ENCODE assay signal across 21 cellular contexts in genomic region chr11:66734215-66734614, GRCh38. TPM values are rescaled to one million over a fixed set of nuclear protein-coding genes. Genes with fewer than 3 reads are reported as not detected.
DNase-seq lines count a peak whose midpoint lies in the region; ATAC-seq, FAIRE-seq and TF ChIP-seq lines count a peak whose summit lies in the region.
"Had no signal": no experiment of that assay in that cellular context is flagged by ENCODE, and none has a peak within 500 bp of the region (broad histone marks: within the 10 kb centered on the region; RNA-seq: fewer than 3 reads in every experiment).

No MANE protein-coding gene starts in this region.

- H3K27ac ChIP-seq in HepG2 (ENCODE audit: extremely low read length, insufficient read depth, low read length): no peak overlapping the region
- H3K27ac ChIP-seq in Peyer's patch: no peak overlapping the region
- H3K27ac ChIP-seq in tibial artery: no peak overlapping the region

- H3K4me1 ChIP-seq in HepG2 (ENCODE audit: insufficient read depth, low read length) (peaks cover 10% of the 10 kb centered on the region), Peyer's patch (no peaks in the 10 kb centered on the region), tibial artery (no peaks in the 10 kb centered on the region)

- in situ Hi-C loops in HepG2 (cut with HindIII; ENCODE audit: extremely low pct_ligation_motif_present, low pct_unique_long_range_greater_than_20kb): no loop called here

- DNase-seq in HuH-7.5 (ENCODE audit: low spot score): peak; percentile 42
- DNase-seq in glutamatergic neuron: no peak
- no peak for DNase-seq in HepG2 (ENCODE audit: low spot score)
- DNase-seq in progenitor cell of endocrine pancreas (ENCODE audit: low spot score, unreplicated experiment): no peak
- DNase-seq in Peyer's patch: no peak
- DNase-seq in tibial artery: no peak
- no peak for DNase-seq in SHP77 (lab: John Stamatoyannopoulos, UW)
- DNase-seq: C1 segment of cervical spinal cord; Calu3; CD4-positive, alpha-beta memory T cell; COR-L47; DMS53; DMS79 treated with DMSO at 0.1 percent for 48 hours; GF-D8; GOT3; HFFc6 had no signal

- peaks cover 1% of the 10 kb centered on the region for H3K4me1 Mint-ChIP-seq in glutamatergic neuron (ENCODE audit: low read depth, unreplicated experiment)
- no peaks in the 10 kb centered on the region for H3K4me1 Mint-ChIP-seq in progenitor cell of endocrine pancreas (ENCODE audit: low read depth)

- H3K36me3 ChIP-seq in HepG2 (replicated peaks in 1 of 2; ENCODE audit: control insufficient read depth in 1 of 2, insufficient read depth in 2 of 2, low read length in 2 of 2) (no peaks in the 10 kb centered on the region), Peyer's patch (no peaks in the 10 kb centered on the region), tibial artery (no peaks in the 10 kb centered on the region)
- H3K36me3 ChIP-seq: HAP-1 had no signal

- no peak overlapping the region for H3K27ac Mint-ChIP-seq in glutamatergic neuron (ENCODE audit: unreplicated experiment)
- H3K27ac Mint-ChIP-seq in progenitor cell of endocrine pancreas: peak overlapping the region; percentile 26
- H3K27ac Mint-ChIP-seq: HFFc6 had no signal

- WGBS in HepG2 (ENCODE audit: low lambda C conversion rate): 53% methylated on average over 3 of the region's 3 CpGs

- H3K27me3 Mint-ChIP-seq in glutamatergic neuron (ENCODE audit: unreplicated experiment) (peaks cover 3% of the 10 kb centered on the region), progenitor cell of endocrine pancreas (peaks cover 35% of the 10 kb centered on the region)

- TF ChIP-seq POLR2A in HepG2 (IDR thresholded peaks at IDR 0.05; ENCODE audit: insufficient read depth in 1 of 2, low read depth in 2 of 2, low read length in 2 of 2) (no peak), Peyer's patch (IDR thresholded peaks at IDR 0.05) (no peak)

- BruUV-seq in HepG2 (replicated peaks; lab: Mats Ljungman, UMichigan): no TSS peak

- TF ChIP-seq CTCF in glutamatergic neuron (IDR thresholded peaks at IDR 0.05; ENCODE audit: partially characterized antibody, unreplicated experiment) (no peak), HepG2 (CRISPR knock-in tag; IDR thresholded peaks at IDR 0.05) (no peak), progenitor cell of endocrine pancreas (IDR thresholded peaks at IDR 0.05; ENCODE audit: unreplicated experiment) (no peak), Peyer's patch (IDR thresholded peaks at IDR 0.05) (no peak), tibial artery (IDR thresholded peaks at IDR 0.05) (no peak)

- no peaks in the 10 kb centered on the region for H4K20me1 ChIP-seq in HepG2 (ENCODE audit: insufficient read depth, low read length)

- no peak for FAIRE-seq in HepG2 (lab: Jason Lieb, UNC)
- FAIRE-seq: GM12891, GM18507, H54 had no signal

- no peaks in the 10 kb centered on the region for H3K79me2 ChIP-seq in HepG2 (ENCODE audit: insufficient read depth, low read length)

- no peak overlapping the region for H3K4me2 ChIP-seq in HepG2 (ENCODE audit: low read depth, low read length)

- peaks cover under 1% of the 10 kb centered on the region for H3K9me3 Mint-ChIP-seq in glutamatergic neuron (ENCODE audit: unreplicated experiment)
- H3K9me3 Mint-ChIP-seq in progenitor cell of endocrine pancreas (ENCODE audit: low read depth): no peaks in the 10 kb centered on the region
- H3K9me3 Mint-ChIP-seq: CD4-positive, alpha-beta memory T cell; HFFc6 had no signal

- H3K4me3 Mint-ChIP-seq in glutamatergic neuron (ENCODE audit: unreplicated experiment) (peak overlapping the region; percentile 6), progenitor cell of endocrine pancreas (ENCODE audit: low read depth) (no peak overlapping the region)
- H3K4me3 Mint-ChIP-seq: CD4-positive, alpha-beta memory T cell; HFFc6 had no signal

- no peaks in the 10 kb centered on the region for H3K9me3 ChIP-seq in HepG2 (ENCODE audit: low read length)
- H3K9me3 ChIP-seq in Peyer's patch: no peaks in the 10 kb centered on the region
- no peaks in the 10 kb centered on the region for H3K9me3 ChIP-seq in tibial artery
- H3K9me3 ChIP-seq: HAP-1 had no signal

- TF ChIP-seq RAD21 in HepG2 (CRISPR knock-in tag; IDR thresholded peaks at IDR 0.05): no peak

- CTCF ChIA-PET in HepG2 (lab: Yijun Ruan, JAX; ENCODE audit: low intra/inter-chr PET ratio, low total read pairs): no interaction called here

- no peak overlapping the region for H3K9ac ChIP-seq in HepG2 (ENCODE audit: insufficient read depth, low read depth, low read length)

- TF ChIP-seq EP300 in HepG2 (IDR thresholded peaks at IDR 0.05; ENCODE audit: low read depth in 2 of 2, low read length in 2 of 2) (no peak), HepG2 (CRISPR knock-in tag; IDR thresholded peaks at IDR 0.05; ENCODE audit: borderline replicate concordance) (no peak)

- ATAC-seq in HepG2 (no peak), HG02642 (IDR thresholded peaks at IDR 0.05; ENCODE audit: poor library complexity, unreplicated experiment) (no peak)

- POLR2A ChIA-PET in HepG2 (lab: Yijun Ruan, JAX): interaction anchor here (1.6 kb wide), 1 partner anchor 11 kb away, joined by 4 read pairs; no protein-coding TSS in a partner anchor

- no peak overlapping the region for H3K4me3 ChIP-seq in HepG2 (replicated peaks in 1 of 3; ENCODE audit: insufficient read depth in 1 of 3, low read depth in 2 of 3, low read length in 3 of 3)
- H3K4me3 ChIP-seq in Peyer's patch: no peak overlapping the region
- no peak overlapping the region for H3K4me3 ChIP-seq in tibial artery
- H3K4me3 ChIP-seq: HAP-1 had no signal

- H2AFZ ChIP-seq in HepG2 (ENCODE audit: low read length): no peak overlapping the region

- intact Hi-C loops in HepG2 (cut with micrococcal nuclease; ENCODE audit: unreplicated experiment) (no loop called here), tibial artery (cut with DNase I; ENCODE audit: low total_unique reads) (no loop called here)

- H3K36me3 Mint-ChIP-seq in glutamatergic neuron (ENCODE audit: unreplicated experiment) (peaks cover 14% of the 10 kb centered on the region), progenitor cell of endocrine pancreas (ENCODE audit: insufficient read depth) (no peaks in the 10 kb centered on the region)
- H3K36me3 Mint-ChIP-seq: CD4-positive, alpha-beta memory T cell had no signal

- H3K27me3 ChIP-seq in HepG2 (ENCODE audit: control insufficient read depth in 1 of 2, insufficient read depth in 2 of 2, low read length in 2 of 2) (peaks cover 2 to 7% of the 10 kb centered on the region in 2 experiments; a peak in 3 of 5 replicates), Peyer's patch (no peaks in the 10 kb centered on the region), tibial artery (peaks cover 0 to 6% of the 10 kb centered on the region in 2 donors)

RNA-seq across cellular contexts. Expression of gene SPTBN2, which starts 5.2 kb away (rescaled TPM):
- 371 TPM for total RNA-seq in glutamatergic neuron (ENCODE audit: unreplicated experiment)
- 1.2 and 4.0 TPM in 2 replicates for total RNA-seq in HepG2 (2016; rRNA removed; fragmentation: Illumina TruSeq; extraction: Trizol)
- 0.51 and 1.1 TPM in 2 replicates for total RNA-seq in HepG2 (2016; cell fraction: cytosol; rRNA removed; fragmentation: Illumina TruSeq; extraction: Trizol; ENCODE audit: low read depth)
- total RNA-seq in HepG2 (2016; cell fraction: insoluble cytoplasmic fraction; rRNA removed; fragmentation: Illumina TruSeq; extraction: Trizol): 1.4 and 4.7 TPM in 2 replicates
- total RNA-seq in HepG2 (2016; cell fraction: membrane; rRNA removed; fragmentation: Illumina TruSeq; extraction: Trizol): 0.34 and 0.53 TPM in 2 replicates
- total RNA-seq in HepG2 (2016; cell fraction: nucleus; rRNA removed; fragmentation: Illumina TruSeq; extraction: Trizol): 5.5 and 7.1 TPM in 2 replicates
- polyA plus RNA-seq in HepG2 (2011; rRNA removed): 0.65 and 2.0 TPM in 2 replicates
- 0.69 and 0.91 TPM in 2 replicates for polyA plus RNA-seq in HepG2 (2011; cell fraction: cytosol; rRNA removed)
- polyA plus RNA-seq in HepG2 (2011; cell fraction: nucleus; rRNA removed): 8.8 and 9.0 TPM in 2 replicates
- polyA plus RNA-seq in HepG2 (2012): 1.2 and 2.0 TPM in 2 replicates
- polyA plus RNA-seq in HepG2 (2016; cell fraction: cytosol; fragmentation: Illumina TruSeq; extraction: Trizol; ENCODE audit: low read depth): 0.15 and 0.21 TPM in 2 replicates
- 1.0 and 2.0 TPM in 2 replicates for polyA plus RNA-seq in HepG2 (2016; cell fraction: insoluble cytoplasmic fraction; fragmentation: Illumina TruSeq; extraction: Trizol; ENCODE audit: low read depth)
- 0.35 and 0.48 TPM in 2 replicates for polyA plus RNA-seq in HepG2 (2016; cell fraction: membrane; fragmentation: Illumina TruSeq; extraction: Trizol; ENCODE audit: low read depth)
- 8.1 and 13.3 TPM in 2 replicates for polyA plus RNA-seq in HepG2 (2016; cell fraction: nucleus; fragmentation: Illumina TruSeq; extraction: Trizol; ENCODE audit: insufficient read depth, low read depth)
- 2.5 and 62.0 TPM in 2 replicates for polyA minus RNA-seq in HepG2 (2011; rRNA and poly(A)+ RNA removed; ENCODE audit: low replicate concordance)
- 1.1 and 2.7 TPM in 2 replicates for polyA minus RNA-seq in HepG2 (2011; cell fraction: cytosol; rRNA and poly(A)+ RNA removed)
- polyA minus RNA-seq in HepG2 (2011; cell fraction: nucleus; rRNA and poly(A)+ RNA removed): 3.5 and 4.8 TPM in 2 replicates
- 54.0 and 55.0 TPM in 2 replicates for total RNA-seq in progenitor cell of endocrine pancreas
- total RNA-seq in Peyer's patch: 10 to 100 TPM in 2 of 4 donors, 1 to 10 TPM in 2; 1.7 to 23.1 (median 6.0) TPM
- total RNA-seq: CD4-positive, alpha-beta memory T cell had no signal
- polyA plus RNA-seq: CD4-positive, alpha-beta memory T cell had no signal

RNA-seq across cellular contexts. Expression of gene RBM4B, which starts 56.5 kb away (rescaled TPM):
- total RNA-seq in glutamatergic neuron (ENCODE audit: unreplicated experiment) (61.2 TPM), HepG2 (2016; rRNA removed; fragmentation: Illumina TruSeq; extraction: Trizol) (25.6 and 25.8 TPM in 2 replicates), progenitor cell of endocrine pancreas (71.0 and 71.7 TPM in 2 replicates), Peyer's patch (10 to 100 TPM; 15.2 to 33.0 (median 21.7) TPM)
- total RNA-seq in HepG2 (2016; cell fraction: cytosol; rRNA removed; fragmentation: Illumina TruSeq; extraction: Trizol; ENCODE audit: low read depth): 11.1 and 13.0 TPM in 2 replicates
- 24.9 and 27.1 TPM in 2 replicates for total RNA-seq in HepG2 (2016; cell fraction: insoluble cytoplasmic fraction; rRNA removed; fragmentation: Illumina TruSeq; extraction: Trizol)
- 16.5 and 17.7 TPM in 2 replicates for total RNA-seq in HepG2 (2016; cell fraction: membrane; rRNA removed; fragmentation: Illumina TruSeq; extraction: Trizol)
- 21.3 and 26.1 TPM in 2 replicates for total RNA-seq in HepG2 (2016; cell fraction: nucleus; rRNA removed; fragmentation: Illumina TruSeq; extraction: Trizol)
- 32.4 and 33.5 TPM in 2 replicates for polyA plus RNA-seq in HepG2 (2011; rRNA removed)
- 19.2 and 24.1 TPM in 2 replicates for polyA plus RNA-seq in HepG2 (2011; cell fraction: cytosol; rRNA removed)
- polyA plus RNA-seq in HepG2 (2011; cell fraction: nucleus; rRNA removed): 51.7 and 54.9 TPM in 2 replicates
- 18.3 and 24.4 TPM in 2 replicates for polyA plus RNA-seq in HepG2 (2012)
- polyA plus RNA-seq in HepG2 (2016; cell fraction: cytosol; fragmentation: Illumina TruSeq; extraction: Trizol; ENCODE audit: low read depth): 4.8 and 5.2 TPM in 2 replicates
- polyA plus RNA-seq in HepG2 (2016; cell fraction: insoluble cytoplasmic fraction; fragmentation: Illumina TruSeq; extraction: Trizol; ENCODE audit: low read depth): 28.7 and 29.9 TPM in 2 replicates
- 7.3 and 10.0 TPM in 2 replicates for polyA plus RNA-seq in HepG2 (2016; cell fraction: membrane; fragmentation: Illumina TruSeq; extraction: Trizol; ENCODE audit: low read depth)
- polyA plus RNA-seq in HepG2 (2016; cell fraction: nucleus; fragmentation: Illumina TruSeq; extraction: Trizol; ENCODE audit: insufficient read depth, low read depth): 43.3 and 48.3 TPM in 2 replicates
- polyA minus RNA-seq in HepG2 (2011; rRNA and poly(A)+ RNA removed; ENCODE audit: low replicate concordance): 19.7 and 31.4 TPM in 2 replicates
- polyA minus RNA-seq in HepG2 (2011; cell fraction: cytosol; rRNA and poly(A)+ RNA removed): 7.9 and 9.7 TPM in 2 replicates
- polyA minus RNA-seq in HepG2 (2011; cell fraction: nucleus; rRNA and poly(A)+ RNA removed): 39.4 and 40.9 TPM in 2 replicates
